Comparison of ENCODE assay signal across 7 cellular contexts in the genomic region with DNA sequence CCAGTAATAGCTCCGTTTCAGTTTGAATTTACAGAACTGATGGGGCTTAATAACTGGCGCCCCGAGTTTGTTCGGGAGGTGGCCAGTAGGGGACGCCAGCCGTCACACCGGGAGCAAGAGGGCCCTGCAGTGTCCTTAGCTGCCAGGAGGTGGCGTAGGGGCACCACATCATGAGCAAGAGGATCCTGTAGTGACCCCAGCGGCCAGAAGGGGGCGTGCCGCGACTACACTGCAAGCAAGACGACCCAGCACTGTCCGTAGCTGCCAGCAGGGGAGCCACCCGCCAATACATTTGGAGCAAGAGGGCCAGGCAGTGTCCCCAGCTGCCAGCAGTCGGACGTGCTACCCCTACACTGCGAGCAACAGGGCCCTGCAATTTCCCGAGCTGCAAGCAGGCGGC.
DNase-seq lines count a peak whose midpoint lies in the region; ATAC-seq, FAIRE-seq and TF ChIP-seq lines count a peak whose summit lies in the region.

No MANE protein-coding gene starts in this region.

- no peak overlapping the region for H3K4me3 Mint-ChIP-seq in activated CD4-positive, alpha-beta memory T cell treated with anti-CD3 and anti-CD28 coated beads, Interleukin-2, amount 10 ng/mL, durations not matched to agents 7 days and 5 days

- H3K4me1 Mint-ChIP-seq in activated CD4-positive, alpha-beta memory T cell treated with anti-CD3 and anti-CD28 coated beads, Interleukin-2, amount 10 ng/mL, durations not matched to agents 7 days and 5 days, result no peaks in the 10 kb centered on the region

- peaks cover 3% of the 10 kb centered on the region for H3K9me3 Mint-ChIP-seq in activated CD4-positive, alpha-beta memory T cell treated with anti-CD3 and anti-CD28 coated beads, Interleukin-2, amount 10 ng/mL, durations not matched to agents 7 days and 5 days

- TF ChIP-seq CTCF in epithelial cell of proximal tubule (conservative IDR thresholded peaks at IDR 0.05; ENCODE audit: low read depth, low read length), result peak; percentile 73

- H3K4me3 ChIP-seq in epithelial cell of proximal tubule (ENCODE audit: low read depth, low read length), result no peak overlapping the region

- no peaks in the 10 kb centered on the region for H3K36me3 Mint-ChIP-seq in activated CD4-positive, alpha-beta memory T cell treated with anti-CD3 and anti-CD28 coated beads, Interleukin-2, amount 10 ng/mL, durations not matched to agents 7 days and 5 days (ENCODE audit: low read depth)

- CTCF ChIA-PET in activated CD4-positive, alpha-beta memory T cell treated with anti-CD3 and anti-CD28 coated beads, Interleukin-2, amount 10 ng/mL, durations not matched to agents 7 days and 5 days (lab: Charles Lee), result interaction anchor here (0.6 to 1.1 kb wide), 2 partner anchors 17 to 725 kb away, joined by 3 to 7 read pairs; no protein-coding TSS in a partner anchor

- POLR2A ChIA-PET in activated CD4-positive, alpha-beta memory T cell treated with anti-CD3 and anti-CD28 coated beads, Interleukin-2, amount 10 ng/mL, durations not matched to agents 7 days and 5 days (lab: Charles Lee), result no interaction called here

- no peaks in the 10 kb centered on the region for H3K27me3 Mint-ChIP-seq in activated CD4-positive, alpha-beta memory T cell treated with anti-CD3 and anti-CD28 coated beads, Interleukin-2, amount 10 ng/mL, durations not matched to agents 7 days and 5 days

- DNase-seq in activated CD4-positive, alpha-beta memory T cell treated with anti-CD3 and anti-CD28 coated beads, Interleukin-2, amount 10 ng/mL, durations not matched to agents 7 days and 5 days, result peak; percentile 60
- no peak for DNase-seq in epithelial cell of proximal tubule (ENCODE audit: low read depth)
- DNase-seq in posterior vena cava (ENCODE audit: low spot score), result peak; percentile 86
- DNase-seq in HTR-8/SVneo (ENCODE audit: insufficient read length, low spot score), result no peak

- intact Hi-C loops in posterior vena cava (cut with DNase I), result no loop called here

- peak; percentile 81 for ATAC-seq in HG03354 (IDR thresholded peaks at IDR 0.05; ENCODE audit: poor library complexity, severe bottlenecking, unreplicated experiment)
- ATAC-seq in GM21529 (IDR thresholded peaks at IDR 0.05; ENCODE audit: unreplicated experiment), result no peak
- no peak for ATAC-seq in GM18519 (IDR thresholded peaks at IDR 0.05; ENCODE audit: low FRiP score, unreplicated experiment)

- no peak overlapping the region for H3K27ac Mint-ChIP-seq in activated CD4-positive, alpha-beta memory T cell treated with anti-CD3 and anti-CD28 coated beads, Interleukin-2, amount 10 ng/mL, durations not matched to agents 7 days and 5 days

- FAIRE-seq in HTR-8/SVneo (lab: Jason Lieb, UNC), result no peak

Comparison
In these comparisons a context has a peak if more than half of its experiments do, and no peak if none do; other contexts are left out.
1. DNase-seq: peak in activated CD4-positive, alpha-beta memory T cell treated with anti-CD3 and anti-CD28 coated beads, Interleukin-2, amount 10 ng/mL, durations not matched to agents 7 days and 5 days (single experiment) and posterior vena cava (single experiment); none in epithelial cell of proximal tubule (single experiment) and HTR-8/SVneo (single experiment).